In the genomic region with DNA sequence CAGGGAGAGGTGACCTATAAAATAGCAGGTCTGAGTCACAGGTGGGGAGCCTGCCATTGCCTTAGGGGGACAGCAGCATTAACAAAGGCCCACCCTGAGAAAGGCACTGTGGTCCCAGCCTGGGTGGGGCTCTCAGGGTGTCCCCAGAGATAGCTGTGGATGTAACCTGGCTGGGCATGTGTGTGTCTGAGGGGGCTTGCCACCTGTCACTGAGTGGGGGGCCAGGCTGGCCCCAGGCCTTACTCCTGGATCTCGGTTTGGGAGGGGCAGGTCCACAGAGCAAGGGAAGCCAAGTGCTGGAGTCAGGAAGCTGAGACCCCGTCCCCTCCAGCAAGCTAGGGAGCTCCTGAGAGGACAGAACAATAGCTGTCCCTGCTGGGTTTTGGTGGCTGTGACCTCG, we compare ENCODE assay signal across 3 cellular contexts.
TF ChIP-seq lines count a peak whose summit lies in the region.

No MANE protein-coding gene starts in this region.

TF ChIP-seq in SK-N-SH, 30 proteins besides CTCF, POLR2A, EP300 and RAD21:
- TF ChIP-seq TEAD4 (IDR thresholded peaks at IDR 0.05; ENCODE audit: borderline replicate concordance, insufficient read depth) (no peak), TAF1 (IDR thresholded peaks at IDR 0.05; ENCODE audit: borderline replicate concordance, low read depth, low read length) (no peak), MEF2A (IDR thresholded peaks at IDR 0.05; ENCODE audit: borderline replicate concordance, low read depth) (no peak), CHD2 (IDR thresholded peaks at IDR 0.05; ENCODE audit: low read length, partially characterized antibody) (no peak), RCOR1 (IDR thresholded peaks at IDR 0.05; ENCODE audit: low read length) (no peak), RFX5 (IDR thresholded peaks at IDR 0.05; ENCODE audit: low read length) (no peak), NRF1 (IDR thresholded peaks at IDR 0.05; ENCODE audit: low read depth, low read length) (no peak), TCF12 (IDR thresholded peaks at IDR 0.05) (no peak), SMC3 (IDR thresholded peaks at IDR 0.05; ENCODE audit: low read depth, low read length) (no peak)
- TF ChIP-seq, protein P1, sequence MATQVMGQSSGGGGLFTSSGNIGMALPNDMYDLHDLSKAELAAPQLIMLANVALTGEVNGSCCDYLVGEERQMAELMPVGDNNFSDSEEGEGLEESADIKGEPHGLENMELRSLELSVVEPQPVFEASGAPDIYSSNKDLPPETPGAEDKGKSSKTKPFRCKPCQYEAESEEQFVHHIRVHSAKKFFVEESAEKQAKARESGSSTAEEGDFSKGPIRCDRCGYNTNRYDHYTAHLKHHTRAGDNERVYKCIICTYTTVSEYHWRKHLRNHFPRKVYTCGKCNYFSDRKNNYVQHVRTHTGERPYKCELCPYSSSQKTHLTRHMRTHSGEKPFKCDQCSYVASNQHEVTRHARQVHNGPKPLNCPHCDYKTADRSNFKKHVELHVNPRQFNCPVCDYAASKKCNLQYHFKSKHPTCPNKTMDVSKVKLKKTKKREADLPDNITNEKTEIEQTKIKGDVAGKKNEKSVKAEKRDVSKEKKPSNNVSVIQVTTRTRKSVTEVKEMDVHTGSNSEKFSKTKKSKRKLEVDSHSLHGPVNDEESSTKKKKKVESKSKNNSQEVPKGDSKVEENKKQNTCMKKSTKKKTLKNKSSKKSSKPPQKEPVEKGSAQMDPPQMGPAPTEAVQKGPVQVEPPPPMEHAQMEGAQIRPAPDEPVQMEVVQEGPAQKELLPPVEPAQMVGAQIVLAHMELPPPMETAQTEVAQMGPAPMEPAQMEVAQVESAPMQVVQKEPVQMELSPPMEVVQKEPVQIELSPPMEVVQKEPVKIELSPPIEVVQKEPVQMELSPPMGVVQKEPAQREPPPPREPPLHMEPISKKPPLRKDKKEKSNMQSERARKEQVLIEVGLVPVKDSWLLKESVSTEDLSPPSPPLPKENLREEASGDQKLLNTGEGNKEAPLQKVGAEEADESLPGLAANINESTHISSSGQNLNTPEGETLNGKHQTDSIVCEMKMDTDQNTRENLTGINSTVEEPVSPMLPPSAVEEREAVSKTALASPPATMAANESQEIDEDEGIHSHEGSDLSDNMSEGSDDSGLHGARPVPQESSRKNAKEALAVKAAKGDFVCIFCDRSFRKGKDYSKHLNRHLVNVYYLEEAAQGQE (IDR thresholded peaks at IDR 0.05; ENCODE audit: low read depth, low read length), result no peak
TF ChIP-seq in SK-N-SH: peak in this region for 0.

TF ChIP-seq in SK-N-SH treated with all-trans-retinoic acid at 6 μM for 48 hours, 23 proteins besides CTCF, POLR2A, EP300 and RAD21:
- TF ChIP-seq ISL1 (CRISPR knock-in tag; IDR thresholded peaks at IDR 0.05) (no peak), TOX (CRISPR knock-in tag; IDR thresholded peaks at IDR 0.05; ENCODE audit: borderline replicate concordance) (no peak), ZFP3 (CRISPR knock-in tag; IDR thresholded peaks at IDR 0.05) (no peak), CSDC2 (CRISPR knock-in tag; IDR thresholded peaks at IDR 0.05) (no peak), SNAI2 (CRISPR knock-in tag; IDR thresholded peaks at IDR 0.05) (no peak), BACH2 (CRISPR knock-in tag; IDR thresholded peaks at IDR 0.05; ENCODE audit: borderline replicate concordance) (no peak), ZNF565 (CRISPR knock-in tag; conservative IDR thresholded peaks at IDR 0.05; ENCODE audit: low read depth) (no peak), ARNTL (CRISPR knock-in tag; IDR thresholded peaks at IDR 0.05; ENCODE audit: borderline replicate concordance, low read depth) (no peak), ZC3H10 (CRISPR knock-in tag; IDR thresholded peaks at IDR 0.05) (no peak), GLIS3 (CRISPR knock-in tag; IDR thresholded peaks at IDR 0.05) (no peak)
- TF ChIP-seq, protein P2, sequence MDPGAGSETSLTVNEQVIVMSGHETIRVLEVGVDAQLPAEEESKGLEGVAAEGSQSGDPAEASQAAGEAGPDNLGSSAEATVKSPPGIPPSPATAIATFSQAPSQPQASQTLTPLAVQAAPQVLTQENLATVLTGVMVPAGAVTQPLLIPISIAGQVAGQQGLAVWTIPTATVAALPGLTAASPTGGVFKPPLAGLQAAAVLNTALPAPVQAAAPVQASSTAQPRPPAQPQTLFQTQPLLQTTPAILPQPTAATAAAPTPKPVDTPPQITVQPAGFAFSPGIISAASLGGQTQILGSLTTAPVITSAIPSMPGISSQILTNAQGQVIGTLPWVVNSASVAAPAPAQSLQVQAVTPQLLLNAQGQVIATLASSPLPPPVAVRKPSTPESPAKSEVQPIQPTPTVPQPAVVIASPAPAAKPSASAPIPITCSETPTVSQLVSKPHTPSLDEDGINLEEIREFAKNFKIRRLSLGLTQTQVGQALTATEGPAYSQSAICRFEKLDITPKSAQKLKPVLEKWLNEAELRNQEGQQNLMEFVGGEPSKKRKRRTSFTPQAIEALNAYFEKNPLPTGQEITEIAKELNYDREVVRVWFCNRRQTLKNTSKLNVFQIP (CRISPR knock-in tag; IDR thresholded peaks at IDR 0.05; ENCODE audit: borderline replicate concordance, low read depth), result no peak
- TF ChIP-seq, protein P3, sequence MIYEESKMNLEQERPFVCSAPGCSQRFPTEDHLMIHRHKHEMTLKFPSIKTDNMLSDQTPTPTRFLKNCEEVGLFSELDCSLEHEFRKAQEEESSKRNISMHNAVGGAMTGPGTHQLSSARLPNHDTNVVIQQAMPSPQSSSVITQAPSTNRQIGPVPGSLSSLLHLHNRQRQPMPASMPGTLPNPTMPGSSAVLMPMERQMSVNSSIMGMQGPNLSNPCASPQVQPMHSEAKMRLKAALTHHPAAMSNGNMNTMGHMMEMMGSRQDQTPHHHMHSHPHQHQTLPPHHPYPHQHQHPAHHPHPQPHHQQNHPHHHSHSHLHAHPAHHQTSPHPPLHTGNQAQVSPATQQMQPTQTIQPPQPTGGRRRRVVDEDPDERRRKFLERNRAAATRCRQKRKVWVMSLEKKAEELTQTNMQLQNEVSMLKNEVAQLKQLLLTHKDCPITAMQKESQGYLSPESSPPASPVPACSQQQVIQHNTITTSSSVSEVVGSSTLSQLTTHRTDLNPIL (CRISPR knock-in tag; IDR thresholded peaks at IDR 0.05; ENCODE audit: low read depth), result no peak
- TF ChIP-seq, protein P4, sequence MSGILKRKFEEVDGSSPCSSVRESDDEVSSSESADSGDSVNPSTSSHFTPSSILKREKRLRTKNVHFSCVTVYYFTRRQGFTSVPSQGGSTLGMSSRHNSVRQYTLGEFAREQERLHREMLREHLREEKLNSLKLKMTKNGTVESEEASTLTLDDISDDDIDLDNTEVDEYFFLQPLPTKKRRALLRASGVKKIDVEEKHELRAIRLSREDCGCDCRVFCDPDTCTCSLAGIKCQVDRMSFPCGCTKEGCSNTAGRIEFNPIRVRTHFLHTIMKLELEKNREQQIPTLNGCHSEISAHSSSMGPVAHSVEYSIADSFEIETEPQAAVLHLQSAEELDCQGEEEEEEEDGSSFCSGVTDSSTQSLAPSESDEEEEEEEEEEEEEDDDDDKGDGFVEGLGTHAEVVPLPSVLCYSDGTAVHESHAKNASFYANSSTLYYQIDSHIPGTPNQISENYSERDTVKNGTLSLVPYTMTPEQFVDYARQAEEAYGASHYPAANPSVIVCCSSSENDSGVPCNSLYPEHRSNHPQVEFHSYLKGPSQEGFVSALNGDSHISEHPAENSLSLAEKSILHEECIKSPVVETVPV (CRISPR knock-in tag; IDR thresholded peaks at IDR 0.05), result no peak
TF ChIP-seq in SK-N-SH treated with all-trans-retinoic acid at 6 μM for 48 hours: peak in this region for 0.

TF ChIP-seq in H1, 55 proteins besides CTCF, POLR2A, EP300 and RAD21:
- TF ChIP-seq CBX8 (IDR thresholded peaks at IDR 0.05; ENCODE audit: borderline replicate concordance, low read depth, low read length) (no peak), NRF1 (IDR thresholded peaks at IDR 0.05; ENCODE audit: low read depth, low read length) (no peak), SIN3A (conservative IDR thresholded peaks at IDR 0.05 in 1 of 2, IDR thresholded peaks at IDR 0.05 in 1 of 2; ENCODE audit: low read depth in 1 of 2, low read length in 2 of 2) (no peak)
